In genomic region chr4:155639674-155640529, GRCh38 we compare ENCODE assay signal across 8 cellular contexts. TPM values are rescaled to one million over a fixed set of nuclear protein-coding genes. Genes with fewer than 3 reads are reported as not detected.
A peak's percentile ranks its signal among the peaks of the same experiment; 100 is the strongest.
DNase-seq lines count a peak whose midpoint lies in the region; ATAC-seq, FAIRE-seq and TF ChIP-seq lines count a peak whose summit lies in the region.

No MANE protein-coding gene starts in this region.

- no peak for TF ChIP-seq POLR2A in uterus (IDR thresholded peaks at IDR 0.05)

- peaks cover 0 to 20% (median 15%) of the 10 kb centered on the region in 7 donors for H3K4me1 Mint-ChIP-seq in naive thymus-derived CD4-positive, alpha-beta T cell

- H3K4me3 ChIP-seq in Jurkat, Clone E6-1 (ENCODE audit: low read length): no peak overlapping the region
- H3K4me3 ChIP-seq in naive thymus-derived CD4-positive, alpha-beta T cell (ENCODE audit: low read length): no peak overlapping the region
- H3K4me3 ChIP-seq in uterus: no peak overlapping the region
- H3K4me3 ChIP-seq in tibial artery: no peak overlapping the region

- peak; percentile 87 for ATAC-seq in GM18868 (IDR thresholded peaks at IDR 0.05; ENCODE audit: unreplicated experiment)
- peak; percentile 85 for ATAC-seq in GM21786 (IDR thresholded peaks at IDR 0.05; ENCODE audit: unreplicated experiment)
- ATAC-seq in naive thymus-derived CD4-positive, alpha-beta T cell: peak; percentile 29

- TF ChIP-seq CTCF in uterus (IDR thresholded peaks at IDR 0.05) (no peak), tibial artery (IDR thresholded peaks at IDR 0.05) (no peak)

- H3K27ac Mint-ChIP-seq in naive thymus-derived CD4-positive, alpha-beta T cell: peak overlapping the region in 1 of 9 donors; percentile 36

- intact Hi-C loops in naive thymus-derived CD4-positive, alpha-beta T cell (cut with micrococcal nuclease): loop anchor here in 1 of 2 donors (1.0 to 10.0 kb wide), 2 partner anchors 57 to 315 kb away; partner anchors contain the start of gene CTSO
- intact Hi-C loops in uterus (cut with DNase I; ENCODE audit: low total_unique reads) (no loop called here), tibial artery (cut with DNase I; ENCODE audit: low total_unique reads) (no loop called here)

- peak overlapping the region in 1 of 10 donors; percentile 69 for H3K4me3 Mint-ChIP-seq in naive thymus-derived CD4-positive, alpha-beta T cell

- DNase-seq in Jurkat, Clone E6-1 (ENCODE audit: low read depth, low spot score): peak; percentile 88
- DNase-seq in naive thymus-derived CD4-positive, alpha-beta T cell: peak in 3 of 9 donors; percentile 0 to 14 (median 1)
- DNase-seq in RCC 7860 (ENCODE audit: low spot score): no peak
- no peak for DNase-seq in uterus
- DNase-seq in tibial artery: no peak
- DNase-seq in ureter (ENCODE audit: low spot score): no peak

- no peak for FAIRE-seq in RCC 7860 (lab: Jason Lieb, UNC)

- POLR2A ChIA-PET in naive thymus-derived CD4-positive, alpha-beta T cell (lab: Charles Lee): no interaction called here

- H3K9me3 ChIP-seq in naive thymus-derived CD4-positive, alpha-beta T cell (ENCODE audit: control insufficient read depth in 2 of 3, low read length in 3 of 3): no peaks in the 10 kb centered on the region
- H3K9me3 ChIP-seq in uterus (no peaks in the 10 kb centered on the region), tibial artery (no peaks in the 10 kb centered on the region)

- peaks cover 5 to 22% (median 12%) of the 10 kb centered on the region in 5 donors for H3K27me3 Mint-ChIP-seq in naive thymus-derived CD4-positive, alpha-beta T cell

- no peaks in the 10 kb centered on the region for H3K27me3 ChIP-seq in naive thymus-derived CD4-positive, alpha-beta T cell (ENCODE audit: control insufficient read depth in 2 of 2, insufficient read depth in 2 of 2, low read length in 2 of 2)
- H3K27me3 ChIP-seq in uterus: no peaks in the 10 kb centered on the region
- no peaks in the 10 kb centered on the region for H3K27me3 ChIP-seq in tibial artery

- peaks cover 0 to 3% (median 0%) of the 10 kb centered on the region in 5 donors for H3K36me3 Mint-ChIP-seq in naive thymus-derived CD4-positive, alpha-beta T cell

- CTCF ChIA-PET in naive thymus-derived CD4-positive, alpha-beta T cell (lab: Charles Lee): no interaction called here

- H3K27ac ChIP-seq in naive thymus-derived CD4-positive, alpha-beta T cell (ENCODE audit: low read depth, low read length): no peak overlapping the region
- no peak overlapping the region for H3K27ac ChIP-seq in uterus
- no peak overlapping the region for H3K27ac ChIP-seq in tibial artery

- H3K4me1 ChIP-seq in naive thymus-derived CD4-positive, alpha-beta T cell (ENCODE audit: control insufficient read depth in 2 of 2, insufficient read depth in 2 of 2, low read length in 2 of 2): no peaks in the 10 kb centered on the region
- no peaks in the 10 kb centered on the region for H3K4me1 ChIP-seq in uterus
- H3K4me1 ChIP-seq in tibial artery: peaks cover 0 to 13% (median 1%) of the 10 kb centered on the region in 4 donors

- no peaks in the 10 kb centered on the region for H3K36me3 ChIP-seq in naive thymus-derived CD4-positive, alpha-beta T cell (ENCODE audit: control insufficient read depth in 2 of 3, insufficient read depth in 3 of 3, low read length in 3 of 3)
- H3K36me3 ChIP-seq in uterus: no peaks in the 10 kb centered on the region
- H3K36me3 ChIP-seq in tibial artery: no peaks in the 10 kb centered on the region

- H3K9me3 Mint-ChIP-seq in naive thymus-derived CD4-positive, alpha-beta T cell: peaks cover 0 to 4% (median 0%) of the 10 kb centered on the region in 11 donors

RNA-seq across cellular contexts. Expression of gene GUCY1A1, which starts 26.7 kb away (rescaled TPM):
- polyA plus RNA-seq in Jurkat, Clone E6-1 (2012; ENCODE audit: insufficient read depth, insufficient read length): 4.5 TPM
- 1 to 10 TPM in 1 of 5 experiments, under 1 TPM in 1, not detected in 3; 0.77 to 3.1 TPM for total RNA-seq in naive thymus-derived CD4-positive, alpha-beta T cell
- polyA plus RNA-seq in naive thymus-derived CD4-positive, alpha-beta T cell: not detected
- total RNA-seq in uterus (100 to 1,000 TPM in 1 of 4 donors, 10 to 100 TPM in 3; 23.8 to 160 (median 42.8) TPM), ureter (21.0 TPM)

Comparison
In these comparisons a context has a peak if more than half of its experiments do, and no peak if none do; other contexts are left out.
1. ATAC-seq: peak in every context shown above with its lines; median percentile 87 in GM18868; 85 in GM21786; 29 in naive thymus-derived CD4-positive, alpha-beta T cell.